ENCODE assay signal across 24 cellular contexts in the genomic region with DNA sequence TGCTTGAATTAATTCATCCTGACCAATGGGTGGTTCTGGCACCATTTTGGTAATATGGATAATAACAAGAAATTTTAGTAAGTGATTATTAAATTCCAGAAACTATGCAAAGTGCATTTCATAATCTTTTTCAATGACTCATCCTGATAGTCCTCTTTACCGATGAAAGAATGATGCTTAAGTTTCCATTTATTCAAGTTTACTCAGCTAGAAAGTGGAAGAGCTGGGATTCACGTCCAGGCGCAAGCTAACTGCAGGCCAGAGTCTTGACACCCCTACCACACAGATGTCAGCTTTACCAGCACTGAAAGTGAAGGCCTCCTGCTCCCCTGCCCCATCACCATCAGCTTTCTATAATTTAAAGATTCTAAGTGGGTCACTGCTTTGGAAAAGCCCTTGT.
DNase-seq lines count a peak whose midpoint lies in the region; ATAC-seq, FAIRE-seq and TF ChIP-seq lines count a peak whose summit lies in the region.
"Had no signal": no experiment of that assay in that cellular context is flagged by ENCODE, and none has a peak within 500 bp of the region (broad histone marks: within the 10 kb centered on the region; RNA-seq: fewer than 3 reads in every experiment).

No MANE protein-coding gene starts in this region.

- no peak overlapping the region for H3K4me2 ChIP-seq in IMR-90 (ENCODE audit: low read depth, low read length)
- H3K4me2 ChIP-seq in astrocyte (ENCODE audit: low read length), result no peak overlapping the region
- H3K4me2 ChIP-seq in keratinocyte (ENCODE audit: control insufficient read depth, extremely low read depth, insufficient read depth, low read depth, low read length), result no peak overlapping the region

- H4K20me1 ChIP-seq in IMR-90 (ENCODE audit: insufficient read depth, low read length), result no peaks in the 10 kb centered on the region
- no peaks in the 10 kb centered on the region for H4K20me1 ChIP-seq in astrocyte (ENCODE audit: insufficient read depth, low read length)
- no peaks in the 10 kb centered on the region for H4K20me1 ChIP-seq in keratinocyte (ENCODE audit: control insufficient read depth, extremely low read depth, insufficient read depth, low read length)

- no peak for DNase-seq in IMR-90
- peak; percentile 52 for DNase-seq in astrocyte (ENCODE audit: low read depth)
- DNase-seq in keratinocyte (ENCODE audit: low read depth, low spot score), result no peak
- DNase-seq in NCI-H1694 (lab: John Stamatoyannopoulos, UW), result no peak
- no peak for DNase-seq in DMS 273 treated with DMSO at 0.1 percent for 48 hours (lab: John Stamatoyannopoulos, UW)
- DNase-seq in GM19240 (ENCODE audit: insufficient read length, low spot score), result no peak
- DNase-seq: activated CD4-positive, alpha-beta memory T cell treated with anti-CD3 and anti-CD28 coated beads for 36 hours; activated CD4-positive, alpha-beta T cell treated with anti-CD3 and anti-CD28 coated beads for 1 hour; activated naive CD4-positive, alpha-beta T cell treated with anti-CD3 and anti-CD28 coated beads, Interleukin-2, amount 10 ng/mL, durations not matched to agents 7 days and 5 days; adrenal gland; brain microvascular endothelial cell; Caco-2; GDM1; HFFc6; NCI-H1048; NCI-H1694 treated with DMSO at 0.1 percent for 48 hours; NCI-H510A; OCI-M1; right lobe of liver; stimulated activated CD4-positive, alpha-beta T cell treated with anti-CD3 and anti-CD28 coated beads, Interleukin-4, amount 100 ng/mL, for 1 hour had no signal

- no peak overlapping the region for H2BK120ac ChIP-seq in IMR-90 (ENCODE audit: low read depth, low read length)

- no peak overlapping the region for H2AFZ ChIP-seq in IMR-90 (replicated peaks; ENCODE audit: low read length, poor library complexity)
- H2AFZ ChIP-seq in astrocyte (ENCODE audit: low read depth, low read length), result no peak overlapping the region
- peak overlapping the region; percentile 56 for H2AFZ ChIP-seq in keratinocyte (ENCODE audit: control insufficient read depth, low read length)

- H4K8ac ChIP-seq in IMR-90 (ENCODE audit: low read depth in 2 of 2, low read length in 2 of 2), result no peak overlapping the region

- H3K4ac ChIP-seq in IMR-90 (ENCODE audit: low read depth, low read length), result no peak overlapping the region

- no peak overlapping the region for H3K27ac ChIP-seq in IMR-90 (ENCODE audit: insufficient read depth, low read length)
- H3K27ac ChIP-seq in astrocyte (ENCODE audit: low read depth, low read length), result no peak overlapping the region
- H3K27ac ChIP-seq in keratinocyte (ENCODE audit: control insufficient read depth, insufficient read depth, low read length), result no peak overlapping the region
- H3K27ac ChIP-seq: adrenal gland, brain microvascular endothelial cell, prostate gland, right lobe of liver, tibial artery had no signal

- H3K4me3 ChIP-seq in IMR-90 (ENCODE audit: insufficient read depth, low read depth, low read length) (no peak overlapping the region), astrocyte (ENCODE audit: insufficient read depth, low read depth, low read length) (no peak overlapping the region), keratinocyte (ENCODE audit: control insufficient read depth in 2 of 3, extremely low read depth in 1 of 3, insufficient read depth in 2 of 3, low read depth in 1 of 3, low read length in 3 of 3) (no peak overlapping the region)
- H3K4me3 ChIP-seq: adrenal gland, prostate gland, right lobe of liver, tibial artery had no signal

- H3K9me3 Mint-ChIP-seq in astrocyte (ENCODE audit: unreplicated experiment), result no peaks in the 10 kb centered on the region
- H3K9me3 Mint-ChIP-seq: activated CD4-positive, alpha-beta memory T cell treated with anti-CD3 and anti-CD28 coated beads for 36 hours; activated naive CD4-positive, alpha-beta T cell treated with anti-CD3 and anti-CD28 coated beads, Interleukin-2, amount 10 ng/mL, durations not matched to agents 7 days and 5 days; HFFc6 had no signal

- H3K79me2 ChIP-seq in astrocyte (ENCODE audit: insufficient read depth, low read length) (no peaks in the 10 kb centered on the region), keratinocyte (ENCODE audit: control insufficient read depth, insufficient read depth, low read length) (no peaks in the 10 kb centered on the region)

- no peak overlapping the region for H3K4me3 Mint-ChIP-seq in astrocyte (ENCODE audit: unreplicated experiment)
- H3K4me3 Mint-ChIP-seq: activated CD4-positive, alpha-beta memory T cell treated with anti-CD3 and anti-CD28 coated beads for 36 hours; activated naive CD4-positive, alpha-beta T cell treated with anti-CD3 and anti-CD28 coated beads, Interleukin-2, amount 10 ng/mL, durations not matched to agents 7 days and 5 days; HFFc6 had no signal

- H4K5ac ChIP-seq in IMR-90 (ENCODE audit: low read depth, low read length), result no peak overlapping the region

- WGBS in IMR-90 (ENCODE audit: extremely low coverage in 2 of 2, insufficient read length in 1 of 2), 2 experiments, result no CpG with 5 or more reads among the region's 3 CpGs

- peaks cover 6% of the 10 kb centered on the region for H3K36me3 Mint-ChIP-seq in astrocyte (ENCODE audit: low read depth, unreplicated experiment)
- H3K36me3 Mint-ChIP-seq: activated CD4-positive, alpha-beta memory T cell treated with anti-CD3 and anti-CD28 coated beads for 36 hours; activated naive CD4-positive, alpha-beta T cell treated with anti-CD3 and anti-CD28 coated beads, Interleukin-2, amount 10 ng/mL, durations not matched to agents 7 days and 5 days had no signal

- no peak for TF ChIP-seq POLR2A in IMR-90 (IDR thresholded peaks at IDR 0.05; ENCODE audit: low read depth, low read length)

- H3K27me3 ChIP-seq in IMR-90 (ENCODE audit: control insufficient read depth, insufficient read depth, low read length) (no peaks in the 10 kb centered on the region; the same call in 1 of the 2 replicates), astrocyte (ENCODE audit: insufficient read depth, low read length) (no peaks in the 10 kb centered on the region), keratinocyte (ENCODE audit: control insufficient read depth, extremely low read depth, insufficient read depth, low read length) (no peaks in the 10 kb centered on the region)
- H3K27me3 ChIP-seq: adrenal gland, brain microvascular endothelial cell, right lobe of liver, tibial artery had no signal

- ATAC-seq in IMR-90 (ENCODE audit: low read depth), result peak; percentile 11; the same call in 1 of the 2 replicates
- no peak for ATAC-seq in HG03521 (IDR thresholded peaks at IDR 0.05; ENCODE audit: unreplicated experiment)
- ATAC-seq: left lobe of liver, right lobe of liver had no signal

- intact Hi-C loops in IMR-90 (cut with micrococcal nuclease), result loop anchor here (1.0 kb wide), 1 partner anchor 99 kb away; no protein-coding TSS in a partner anchor

- no peak overlapping the region for H2BK20ac ChIP-seq in IMR-90 (ENCODE audit: low read depth, low read length)

- H2BK15ac ChIP-seq in IMR-90 (ENCODE audit: low read depth, low read length), result no peak overlapping the region

- H3K9me1 ChIP-seq in IMR-90 (ENCODE audit: insufficient read depth, low read length) (no peaks in the 10 kb centered on the region), keratinocyte (ENCODE audit: control insufficient read depth, extremely low read depth, insufficient read depth, low read length) (no peaks in the 10 kb centered on the region)

- H3K27me3 Mint-ChIP-seq in astrocyte (ENCODE audit: low read depth, unreplicated experiment), result no peaks in the 10 kb centered on the region
- H3K27me3 Mint-ChIP-seq: activated CD4-positive, alpha-beta memory T cell treated with anti-CD3 and anti-CD28 coated beads for 36 hours; activated naive CD4-positive, alpha-beta T cell treated with anti-CD3 and anti-CD28 coated beads, Interleukin-2, amount 10 ng/mL, durations not matched to agents 7 days and 5 days had no signal

- CTCF ChIA-PET in IMR-90 (lab: Yijun Ruan, JAX), result interaction anchor here (0.6 kb wide), 1 partner anchor 9 kb away, joined by 5 read pairs; no protein-coding TSS in a partner anchor

- TF ChIP-seq CTCF in IMR-90 (conservative IDR thresholded peaks at IDR 0.05; ENCODE audit: low read depth, low read length), result no peak
- no peak for TF ChIP-seq CTCF in astrocyte (IDR thresholded peaks at IDR 0.05; ENCODE audit: insufficient read depth, low read depth, low read length)
- no peak for TF ChIP-seq CTCF in keratinocyte (optimal IDR thresholded peaks at IDR 0.05 in 1 of 3, IDR thresholded peaks at IDR 0.05 in 1 of 3, conservative IDR thresholded peaks at IDR 0.05 in 1 of 3; ENCODE audit: extremely low read depth in 1 of 3, insufficient read depth in 2 of 3, low read length in 3 of 3)

- H3K9ac ChIP-seq in IMR-90 (ENCODE audit: low read depth, low read length), result no peak overlapping the region
- H3K9ac ChIP-seq in astrocyte (ENCODE audit: low read length), result no peak overlapping the region
- no peak overlapping the region for H3K9ac ChIP-seq in keratinocyte (ENCODE audit: control insufficient read depth, extremely low read depth, insufficient read depth, low read length)

- peaks cover 17% of the 10 kb centered on the region for H3K4me1 Mint-ChIP-seq in astrocyte (ENCODE audit: low read depth, unreplicated experiment)
- H3K4me1 Mint-ChIP-seq: activated naive CD4-positive, alpha-beta T cell treated with anti-CD3 and anti-CD28 coated beads, Interleukin-2, amount 10 ng/mL, durations not matched to agents 7 days and 5 days had no signal

- H3K4me1 ChIP-seq in IMR-90 (ENCODE audit: control insufficient read depth, insufficient read depth, low read length) (no peaks in the 10 kb centered on the region), astrocyte (ENCODE audit: insufficient read depth, low read length) (peaks cover 4% of the 10 kb centered on the region), keratinocyte (ENCODE audit: control insufficient read depth, extremely low read depth, insufficient read depth, low read length) (peaks cover 23% of the 10 kb centered on the region)
- H3K4me1 ChIP-seq: adrenal gland, prostate gland had no signal

- FAIRE-seq in astrocyte (lab: Jason Lieb, UNC), result no peak
- peak; percentile 64 for FAIRE-seq in keratinocyte (lab: Jason Lieb, UNC)

- H3K23ac ChIP-seq in IMR-90 (ENCODE audit: low read depth, low read length), result no peak overlapping the region

- no peak overlapping the region for H2BK5ac ChIP-seq in IMR-90 (ENCODE audit: low read depth, low read length, poor library complexity, severe bottlenecking)

- H2AK9ac ChIP-seq in IMR-90 (replicated peaks; ENCODE audit: low read depth, low read length, poor library complexity), result no peak overlapping the region

- no TSS peak for BruUV-seq in IMR-90 (replicated peaks; lab: Mats Ljungman, UMichigan)

- no peaks in the 10 kb centered on the region for H3K79me1 ChIP-seq in IMR-90 (ENCODE audit: low read depth in 1 of 2, low read length in 2 of 2)

- H3K18ac ChIP-seq in IMR-90 (ENCODE audit: low read depth, low read length), result no peak overlapping the region

- H4K91ac ChIP-seq in IMR-90 (ENCODE audit: insufficient read depth, low read depth, low read length), result no peak overlapping the region

- H3K36me3 ChIP-seq in IMR-90 (ENCODE audit: control insufficient read depth, insufficient read depth, low read length) (no peaks in the 10 kb centered on the region), astrocyte (ENCODE audit: insufficient read depth, low read length) (no peaks in the 10 kb centered on the region), keratinocyte (ENCODE audit: control insufficient read depth in 2 of 2, extremely low read depth in 1 of 2, insufficient read depth in 2 of 2, low read length in 2 of 2) (no peaks in the 10 kb centered on the region)
- H3K36me3 ChIP-seq: adrenal gland, brain microvascular endothelial cell, prostate gland, right lobe of liver, tibial artery had no signal

- dilution Hi-C loops in IMR-90 (cut with HindIII; ENCODE audit: low sequenced_read_pairs, unreplicated experiment), result no loop called here
- dilution Hi-C loops in keratinocyte (cut with MboI; ENCODE audit: extremely low pct_ligation_motif_present, low sequenced_read_pairs), result no loop called here

- H3K14ac ChIP-seq in IMR-90 (replicated peaks; ENCODE audit: low read depth, low read length), result no peak overlapping the region

- peak overlapping the region; percentile 92 for H3K27ac Mint-ChIP-seq in astrocyte (ENCODE audit: unreplicated experiment)
- H3K27ac Mint-ChIP-seq: activated CD4-positive, alpha-beta memory T cell treated with anti-CD3 and anti-CD28 coated beads for 36 hours; activated naive CD4-positive, alpha-beta T cell treated with anti-CD3 and anti-CD28 coated beads, Interleukin-2, amount 10 ng/mL, durations not matched to agents 7 days and 5 days; HFFc6 had no signal

- H3K9me3 ChIP-seq in IMR-90 (ENCODE audit: control insufficient read depth, insufficient read depth, low read length) (no peaks in the 10 kb centered on the region), astrocyte (ENCODE audit: insufficient read depth, low read depth, low read length) (no peaks in the 10 kb centered on the region), keratinocyte (ENCODE audit: control insufficient read depth, low read depth, low read length) (no peaks in the 10 kb centered on the region)
- H3K9me3 ChIP-seq: adrenal gland, Caco-2, prostate gland, right lobe of liver, tibial artery had no signal

- in situ Hi-C loops in IMR-90 (cut with MboI; ENCODE audit: low sequenced_read_pairs), result no loop called here

- no peak overlapping the region for H3K56ac ChIP-seq in IMR-90 (ENCODE audit: extremely low read depth, insufficient read depth, low read length)

- TF ChIP-seq RAD21 in IMR-90 (IDR thresholded peaks at IDR 0.05; ENCODE audit: low read length), result no peak

- POLR2A ChIA-PET in IMR-90 (lab: Charles Lee; ENCODE audit: unreplicated experiment), result no interaction called here

- no peak overlapping the region for H2AK5ac ChIP-seq in IMR-90 (ENCODE audit: low read depth, low read length)
